Comparison of ENCODE assay signal across 8 cellular contexts in genomic region chr6:96898241-96898851, GRCh38.
DNase-seq lines count a peak whose midpoint lies in the region; ATAC-seq and TF ChIP-seq lines count a peak whose summit lies in the region.

No MANE protein-coding gene starts in this region.

- H3K27ac Mint-ChIP-seq in activated T-cell treated with anti-CD3 and anti-CD28 coated beads, Interleukin-2, amount 50 U/mL, for 24 hours: peak overlapping the region; percentile 99
- H3K27ac Mint-ChIP-seq in nephron progenitor cell: peak overlapping the region; percentile 47

- no peak for TF ChIP-seq CTCF in nephron progenitor cell (IDR thresholded peaks at IDR 0.05)

- H3K9me3 Mint-ChIP-seq in activated T-cell treated with anti-CD3 and anti-CD28 coated beads, Interleukin-2, amount 50 U/mL, for 24 hours: no peaks in the 10 kb centered on the region
- no peaks in the 10 kb centered on the region for H3K9me3 Mint-ChIP-seq in nephron progenitor cell

- peak overlapping the region; percentile 98 for H3K4me3 ChIP-seq in endocrine pancreas (ENCODE audit: control insufficient read depth, insufficient read depth, low read length)

- H3K9me3 ChIP-seq in endocrine pancreas (ENCODE audit: control insufficient read depth, low read length): no peaks in the 10 kb centered on the region

- peaks cover 6% of the 10 kb centered on the region for H3K4me1 ChIP-seq in endocrine pancreas (ENCODE audit: control insufficient read depth, insufficient read depth, low read length)

- no peak for DNase-seq in activated T-cell treated with anti-CD3 and anti-CD28 coated beads, Interleukin-2, amount 50 U/mL, for 24 hours
- DNase-seq in activated T-cell treated with anti-CD3 and anti-CD28 coated beads, Interleukin-2, amount 50 U/mL, for 48 hours: no peak
- peak; percentile 18 for DNase-seq in SHP77 treated with DMSO at 0.1 percent for 48 hours (lab: John Stamatoyannopoulos, UW)
- no peak for DNase-seq in nephron progenitor cell
- DNase-seq in effector CD8-positive, alpha-beta T cell (lab: John Stamatoyannopoulos, UW): no peak
- DNase-seq in NCI-H446 (lab: John Stamatoyannopoulos, UW): no peak

- H3K36me3 ChIP-seq in endocrine pancreas (ENCODE audit: control insufficient read depth, insufficient read depth, low read length): no peaks in the 10 kb centered on the region

- no peak for ATAC-seq in GM21737 (IDR thresholded peaks at IDR 0.05; ENCODE audit: unreplicated experiment)

- peaks cover 35% of the 10 kb centered on the region for H3K36me3 Mint-ChIP-seq in activated T-cell treated with anti-CD3 and anti-CD28 coated beads, Interleukin-2, amount 50 U/mL, for 24 hours (ENCODE audit: low read depth)
- H3K36me3 Mint-ChIP-seq in nephron progenitor cell (ENCODE audit: low read depth): peaks cover 12% of the 10 kb centered on the region

- H3K4me1 Mint-ChIP-seq in activated T-cell treated with anti-CD3 and anti-CD28 coated beads, Interleukin-2, amount 50 U/mL, for 24 hours (ENCODE audit: low read depth): peaks cover 38% of the 10 kb centered on the region
- H3K4me1 Mint-ChIP-seq in nephron progenitor cell: peaks cover 22% of the 10 kb centered on the region

- H3K9ac ChIP-seq in endocrine pancreas (ENCODE audit: control insufficient read depth, insufficient read depth, low read length): peak overlapping the region; percentile 60

- H3K27me3 Mint-ChIP-seq in activated T-cell treated with anti-CD3 and anti-CD28 coated beads, Interleukin-2, amount 50 U/mL, for 24 hours: peaks cover 17% of the 10 kb centered on the region
- no peaks in the 10 kb centered on the region for H3K27me3 Mint-ChIP-seq in nephron progenitor cell (ENCODE audit: low read depth, poor library complexity)

- H3K4me3 Mint-ChIP-seq in activated T-cell treated with anti-CD3 and anti-CD28 coated beads, Interleukin-2, amount 50 U/mL, for 24 hours: peak overlapping the region; percentile 96
- peak overlapping the region; percentile 91 for H3K4me3 Mint-ChIP-seq in nephron progenitor cell

- no peaks in the 10 kb centered on the region for H3K27me3 ChIP-seq in endocrine pancreas (ENCODE audit: control insufficient read depth, insufficient read depth, low read length)
